ENCODE assay signal across 14 cellular contexts in genomic region chr13:64470751-64471150, GRCh38.
DNase-seq lines count a peak whose midpoint lies in the region; ATAC-seq and TF ChIP-seq lines count a peak whose summit lies in the region.
"Had no signal": no experiment of that assay in that cellular context is flagged by ENCODE, and none has a peak within 500 bp of the region (broad histone marks: within the 10 kb centered on the region; RNA-seq: fewer than 3 reads in every experiment).

No MANE protein-coding gene starts in this region.

- TF ChIP-seq CTCF in OCI-LY1 (IDR thresholded peaks at IDR 0.05; ENCODE audit: low read length) (no peak), SU-DHL-6 (IDR thresholded peaks at IDR 0.05; ENCODE audit: insufficient read depth, low read length, poor library complexity, severe bottlenecking) (no peak), adrenal gland (IDR thresholded peaks at IDR 0.05) (no peak)

- H3K9ac ChIP-seq in OCI-LY1 (ENCODE audit: low read length) (no peak overlapping the region), SK-N-MC (ENCODE audit: insufficient read length) (no peak overlapping the region), SU-DHL-6 (ENCODE audit: low read length) (no peak overlapping the region)

- H3K4me3 ChIP-seq in OCI-LY1 (ENCODE audit: low read depth, low read length, poor library complexity, severe bottlenecking) (no peak overlapping the region), SK-N-MC (no peak overlapping the region), SU-DHL-6 (ENCODE audit: insufficient read depth, low read length, poor library complexity, severe bottlenecking) (no peak overlapping the region), adrenal gland (no peak overlapping the region)

- H3K36me3 ChIP-seq in OCI-LY1 (ENCODE audit: insufficient read depth, low read length) = no peaks in the 10 kb centered on the region
- no peaks in the 10 kb centered on the region for H3K36me3 ChIP-seq in SK-N-MC (ENCODE audit: insufficient read depth, low read length)
- no peaks in the 10 kb centered on the region for H3K36me3 ChIP-seq in SU-DHL-6 (ENCODE audit: low read length)
- no peaks in the 10 kb centered on the region for H3K36me3 ChIP-seq in adrenal gland (replicated peaks in 1 of 2)

- H3K4me1 ChIP-seq in OCI-LY1 (ENCODE audit: insufficient read depth, low read length, severe bottlenecking) = peaks cover 6% of the 10 kb centered on the region
- H3K4me1 ChIP-seq in adrenal gland (replicated peaks in 1 of 2) = no peaks in the 10 kb centered on the region

- TF ChIP-seq POLR2A in adrenal gland (IDR thresholded peaks at IDR 0.05) = no peak

- H3K9me3 ChIP-seq in OCI-LY1 (ENCODE audit: low read length) (no peaks in the 10 kb centered on the region), SK-N-MC (ENCODE audit: low read depth, low read length) (no peaks in the 10 kb centered on the region), SU-DHL-6 (ENCODE audit: insufficient read depth, low read length) (no peaks in the 10 kb centered on the region), adrenal gland (replicated peaks in 1 of 3) (no peaks in the 10 kb centered on the region)

- no peak overlapping the region for H3K4me2 ChIP-seq in OCI-LY1 (ENCODE audit: low read length)
- no peak overlapping the region for H3K4me2 ChIP-seq in SU-DHL-6 (ENCODE audit: low read depth, low read length, poor library complexity, severe bottlenecking)

- H2AFZ ChIP-seq in OCI-LY1 (ENCODE audit: low read length) = peak overlapping the region; percentile 88; the same call in 1 of the 2 replicates
- H2AFZ ChIP-seq in SU-DHL-6 (ENCODE audit: low read depth, low read length, severe bottlenecking) = peak overlapping the region; percentile 12

- intact Hi-C loops in adrenal gland (cut with DNase I) = no loop called here

- no peaks in the 10 kb centered on the region for H3K27me3 ChIP-seq in OCI-LY1 (ENCODE audit: insufficient read depth, low read length)
- no peaks in the 10 kb centered on the region for H3K27me3 ChIP-seq in SU-DHL-6 (ENCODE audit: low read length)
- no peaks in the 10 kb centered on the region for H3K27me3 ChIP-seq in adrenal gland

- H4K20me1 ChIP-seq in OCI-LY1 (ENCODE audit: insufficient read depth, low read length) (no peaks in the 10 kb centered on the region), SU-DHL-6 (ENCODE audit: low read depth, low read length) (no peaks in the 10 kb centered on the region)

- no peaks in the 10 kb centered on the region for H3K9me2 ChIP-seq in OCI-LY1 (ENCODE audit: low read depth, low read length)
- no peaks in the 10 kb centered on the region for H3K9me2 ChIP-seq in SU-DHL-6 (replicated peaks; ENCODE audit: insufficient read depth, low read length)

- 39 to 53% (median 43%) methylated on average over 1 of the region's 1 CpG for WGBS in adrenal gland, 4 donors

- H3K79me2 ChIP-seq in OCI-LY1 (ENCODE audit: insufficient read depth, low read length) (no peaks in the 10 kb centered on the region), SU-DHL-6 (ENCODE audit: insufficient read depth, low read length) (no peaks in the 10 kb centered on the region)

- no peaks in the 10 kb centered on the region; the same call in 1 of the 2 replicates for H3F3A ChIP-seq in OCI-LY1 (ENCODE audit: insufficient read depth, low read length)
- H3F3A ChIP-seq in SU-DHL-6 (ENCODE audit: insufficient read depth) = no peaks in the 10 kb centered on the region

- no peak for ATAC-seq in HG03280 (IDR thresholded peaks at IDR 0.05; ENCODE audit: unreplicated experiment)

- H3K27ac ChIP-seq in OCI-LY1 (ENCODE audit: low read depth, low read length, poor library complexity, severe bottlenecking) (no peak overlapping the region), SK-N-MC (0 out of 2 replicates have a peak overlapping the region, but pooled peaks have one; percentile 26), SU-DHL-6 (ENCODE audit: low read depth, low read length) (no peak overlapping the region), caudate nucleus (ENCODE audit: low read depth, low read length) (no peak overlapping the region), adrenal gland (no peak overlapping the region)

- DNase-seq in SK-N-MC (ENCODE audit: low read depth, low spot score) = no peak
- DNase-seq in caudate nucleus (lab: John Stamatoyannopoulos, UW) = no peak
- DNase-seq in adrenal gland = no peak
- DNase-seq: C1 segment of cervical spinal cord; Calu3; CD4-positive, alpha-beta memory T cell; COR-L47; DMS153; DND-41; H7; HCEC 1CT had no signal
